In genomic region chr6:8825726-8826125, GRCh38 we compare ENCODE assay signal across 20 cellular contexts.
DNase-seq lines count a peak whose midpoint lies in the region; FAIRE-seq and TF ChIP-seq lines count a peak whose summit lies in the region.
"Had no signal": no experiment of that assay in that cellular context is flagged by ENCODE, and none has a peak within 500 bp of the region (broad histone marks: within the 10 kb centered on the region; RNA-seq: fewer than 3 reads in every experiment).

No MANE protein-coding gene starts in this region.

- H4K20me1 ChIP-seq in smooth muscle cell (ENCODE audit: low read depth): no peaks in the 10 kb centered on the region

- FAIRE-seq in bronchial epithelial cell (lab: Jason Lieb, UNC): no peak
- FAIRE-seq: A549, GM12892, GM18507 had no signal

- peak overlapping the region; percentile 54 for H3K27ac ChIP-seq in smooth muscle cell (ENCODE audit: low read depth)
- H3K27ac ChIP-seq: 22Rv1, A549, C4-2B, GM23248, HL-60 had no signal

- H3K4me2 ChIP-seq in smooth muscle cell: no peak overlapping the region
- H3K4me2 ChIP-seq: A549 had no signal

- no peak overlapping the region for H2AFZ ChIP-seq in smooth muscle cell (ENCODE audit: low read depth)
- H2AFZ ChIP-seq: GM23248 had no signal

- H3K4me3 ChIP-seq in bronchial epithelial cell (ENCODE audit: low read depth, low read length): no peak overlapping the region
- no peak overlapping the region for H3K4me3 ChIP-seq in smooth muscle cell
- H3K4me3 ChIP-seq in HAP-1: no peak overlapping the region
- H3K4me3 ChIP-seq: A549, GM23248 had no signal

- DNase-seq in COLO829 (ENCODE audit: low spot score) (peak; percentile 35), NCI-H226 (peak; percentile 16), bronchial epithelial cell (ENCODE audit: low read depth) (peak; percentile 1), smooth muscle cell (lab: John Stamatoyannopoulos, UW; ENCODE audit: unreplicated experiment) (no peak), NCI-H1092 treated with DMSO at 0.1 percent for 48 hours (lab: John Stamatoyannopoulos, UW) (no peak), DMS79 treated with DMSO at 0.1 percent for 48 hours (lab: John Stamatoyannopoulos, UW) (no peak), HAP-1 (ENCODE audit: low spot score in 2 of 2) (no peak)
- DNase-seq: AML-193; Calu3; CD4-positive, alpha-beta T cell; DND-41; GDM1; GM23248; HCEC 1CT had no signal

- H3K36me3 ChIP-seq in bronchial epithelial cell (ENCODE audit: control insufficient read depth, insufficient read depth, low read length) (no peaks in the 10 kb centered on the region), smooth muscle cell (ENCODE audit: low read depth) (no peaks in the 10 kb centered on the region), HAP-1 (replicated peaks) (no peaks in the 10 kb centered on the region)

- no peak for TF ChIP-seq CTCF in bronchial epithelial cell (IDR thresholded peaks at IDR 0.05; ENCODE audit: insufficient read depth, low read length, severe bottlenecking)
- no peak for TF ChIP-seq CTCF in smooth muscle cell (IDR thresholded peaks at IDR 0.05; ENCODE audit: borderline replicate concordance, insufficient read depth, poor library complexity, severe bottlenecking)

- H3K9me3 ChIP-seq in smooth muscle cell (replicated peaks; ENCODE audit: low read depth): no peaks in the 10 kb centered on the region
- no peaks in the 10 kb centered on the region for H3K9me3 ChIP-seq in HAP-1
- H3K9me3 ChIP-seq: A549 had no signal

- in situ Hi-C loops in HAP-1 (cut with MboI; ENCODE audit: low sequenced_read_pairs): no loop called here

- H3K79me2 ChIP-seq in smooth muscle cell (ENCODE audit: low read depth): no peaks in the 10 kb centered on the region

- no peaks in the 10 kb centered on the region for H3K4me1 ChIP-seq in smooth muscle cell (ENCODE audit: low read depth)
- no peaks in the 10 kb centered on the region for H3K4me1 ChIP-seq in HAP-1
- H3K4me1 ChIP-seq: A549 had no signal

- no peak overlapping the region for H3K9ac ChIP-seq in smooth muscle cell (ENCODE audit: low read depth)
- H3K9ac ChIP-seq: GM23248 had no signal

- peaks cover 15% of the 10 kb centered on the region for H3F3A ChIP-seq in smooth muscle cell (ENCODE audit: low read depth)

- H3K27me3 ChIP-seq in bronchial epithelial cell (ENCODE audit: control insufficient read depth, insufficient read depth, low read length) (no peaks in the 10 kb centered on the region), smooth muscle cell (ENCODE audit: low read depth) (no peaks in the 10 kb centered on the region), HAP-1 (ENCODE audit: low read depth) (no peaks in the 10 kb centered on the region)

Comparison
In these comparisons a context has a peak if more than half of its experiments do, and no peak if none do; other contexts are left out.
1. DNase-seq: peak in COLO829 (single experiment), NCI-H226 (single experiment) and bronchial epithelial cell (single experiment); none in smooth muscle cell (single experiment), NCI-H1092 treated with DMSO at 0.1 percent for 48 hours (single experiment), DMS79 treated with DMSO at 0.1 percent for 48 hours (single experiment) and HAP-1 (0 of 2).